8 cellular contexts compared by ENCODE assay signal in the genomic region with DNA sequence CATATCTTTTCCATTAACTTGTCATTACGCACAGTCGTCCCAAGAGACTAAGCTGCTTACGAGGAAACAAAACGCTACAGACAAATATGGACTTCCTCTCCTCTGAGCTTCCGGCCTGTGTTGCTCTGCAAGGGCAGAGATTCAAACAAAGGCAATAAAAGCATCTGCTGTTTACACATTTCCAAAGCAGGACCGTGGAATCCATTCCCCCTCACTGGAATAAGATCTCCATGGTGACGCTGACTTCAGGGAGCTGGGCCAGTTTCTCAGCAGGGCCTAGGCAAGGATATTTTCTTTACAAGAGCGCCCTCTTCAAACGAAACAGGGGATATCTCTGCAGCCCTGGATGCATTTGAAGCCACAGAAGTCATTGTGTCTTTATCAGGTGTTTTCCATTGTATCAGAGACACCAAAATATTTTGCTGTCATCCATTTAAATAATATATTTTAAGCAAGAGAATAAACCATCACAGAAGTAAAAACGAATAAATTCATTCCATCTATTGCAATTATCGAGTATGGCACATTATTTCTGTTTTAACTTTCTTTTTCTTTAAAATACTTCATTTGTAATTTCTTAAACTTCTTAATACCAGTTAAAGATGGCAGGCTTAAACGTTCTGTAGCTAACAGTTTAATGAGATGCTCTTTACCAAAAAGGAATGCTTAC.
DNase-seq lines count a peak whose midpoint lies in the region; ATAC-seq and FAIRE-seq lines count a peak whose summit lies in the region.

No MANE protein-coding gene starts in this region.

- DNase-seq in ELR (ENCODE audit: low read depth) = peak; percentile 85
- peak; percentile 84 for DNase-seq in LHCN-M2 (ENCODE audit: low read depth)
- peak; percentile 43 for DNase-seq in RCC 7860 (ENCODE audit: low spot score)
- peak; percentile 91 for DNase-seq in middle frontal gyrus (ENCODE audit: extremely low spot score, low spot score)
- DNase-seq in GM19238 (ENCODE audit: insufficient read length, low spot score) = no peak
- no peak for DNase-seq in T-helper 9 cell
- no peak for DNase-seq in HCEC 1CT

- peak; percentile 48 for ATAC-seq in esophagus mucosa

- peak; percentile 50 for FAIRE-seq in RCC 7860 (lab: Jason Lieb, UNC)

Comparison
In these comparisons a context has a peak if more than half of its experiments do, and no peak if none do; other contexts are left out.
1. DNase-seq: peak in ELR (single experiment), LHCN-M2 (single experiment), RCC 7860 (single experiment) and middle frontal gyrus (single experiment); none in GM19238 (single experiment), T-helper 9 cell (single experiment) and HCEC 1CT (single experiment).